10 cellular contexts compared by ENCODE assay signal in the genomic region with DNA sequence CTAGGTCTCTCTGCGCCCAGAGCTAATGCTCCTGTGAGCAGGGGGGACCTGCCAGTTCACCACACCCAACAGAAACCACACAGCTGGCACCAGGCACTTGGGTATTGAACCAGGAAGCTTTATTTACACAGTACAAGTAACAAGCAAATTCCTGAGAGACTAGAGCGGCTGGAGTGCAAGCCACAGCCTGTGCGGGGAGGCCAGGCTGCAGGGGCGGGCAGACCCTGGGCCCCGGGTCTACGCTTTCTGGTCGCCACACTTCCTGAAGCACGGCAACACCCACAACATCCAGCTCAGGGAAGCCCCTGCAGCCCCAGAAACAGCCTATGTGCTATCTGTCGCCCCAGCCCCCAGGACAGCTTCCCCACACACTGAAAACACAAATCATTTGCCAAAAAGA.
DNase-seq lines count a peak whose midpoint lies in the region; ATAC-seq, FAIRE-seq and TF ChIP-seq lines count a peak whose summit lies in the region.
"Had no signal": no experiment of that assay in that cellular context is flagged by ENCODE, and none has a peak within 500 bp of the region (broad histone marks: within the 10 kb centered on the region; RNA-seq: fewer than 3 reads in every experiment).

No MANE protein-coding gene starts in this region.

- H4K20me1 ChIP-seq in MM.1S (ENCODE audit: insufficient read depth, low read length): no peaks in the 10 kb centered on the region

- peaks cover 15% of the 10 kb centered on the region for H3K4me1 Mint-ChIP-seq in neural crest cell

- H3K27me3 ChIP-seq in HL-60 (ENCODE audit: insufficient read depth, poor library complexity, severe bottlenecking) (no peaks in the 10 kb centered on the region), bronchial epithelial cell (ENCODE audit: control insufficient read depth, insufficient read depth, low read length) (no peaks in the 10 kb centered on the region), MM.1S (replicated peaks; ENCODE audit: insufficient read depth, low read length) (no peaks in the 10 kb centered on the region)
- H3K27me3 ChIP-seq: SJSA1 had no signal

- H3K27me3 Mint-ChIP-seq in neural crest cell (ENCODE audit: low read depth): no peaks in the 10 kb centered on the region

- TF ChIP-seq CTCF in GM12865 (IDR thresholded peaks at IDR 0.05; ENCODE audit: insufficient read depth, low read depth, low read length, missing control alignments) (no peak), HL-60 (IDR thresholded peaks at IDR 0.05; ENCODE audit: insufficient read depth, low read length) (no peak), bronchial epithelial cell (IDR thresholded peaks at IDR 0.05; ENCODE audit: insufficient read depth, low read length, severe bottlenecking) (no peak), neural crest cell (conservative IDR thresholded peaks at IDR 0.05) (no peak), MM.1S (IDR thresholded peaks at IDR 0.05; ENCODE audit: low read length) (no peak)

- no peak overlapping the region for H3K4me3 Mint-ChIP-seq in neural crest cell

- no peaks in the 10 kb centered on the region for H3K9me3 ChIP-seq in MM.1S (replicated peaks; ENCODE audit: insufficient read depth, low read length)
- H3K9me3 ChIP-seq: SJSA1 had no signal

- no peaks in the 10 kb centered on the region for H3K36me3 Mint-ChIP-seq in neural crest cell (ENCODE audit: low read depth)
- H3K36me3 Mint-ChIP-seq: activated naive CD4-positive, alpha-beta T cell treated with anti-CD3 and anti-CD28 coated beads, Interleukin-2, amount 50 U/mL, for 72 hours had no signal

- H2AFZ ChIP-seq in MM.1S (ENCODE audit: low read length): no peak overlapping the region

- DNase-seq in GM12865 (ENCODE audit: low read depth) (peak; percentile 53), HL-60 (ENCODE audit: low read depth in 1 of 2, low spot score in 1 of 2) (peak in 1 of 2 experiments; percentile 19), bronchial epithelial cell (ENCODE audit: low read depth) (peak; percentile 80), neural crest cell (ENCODE audit: low read depth, low spot score) (no peak), MM.1S (no peak)
- DNase-seq in stimulated activated CD4-positive, alpha-beta T cell treated with anti-CD3 and anti-CD28 coated beads, Interleukin-4, amount 100 ng/mL, for 24 hours: no peak

- ATAC-seq in GM18520 (IDR thresholded peaks at IDR 0.05; ENCODE audit: unreplicated experiment) (no peak), HG02870 (IDR thresholded peaks at IDR 0.05; ENCODE audit: unreplicated experiment) (no peak)
- ATAC-seq: activated naive CD4-positive, alpha-beta T cell treated with anti-CD3 and anti-CD28 coated beads, Interleukin-2, amount 50 U/mL, for 72 hours had no signal

- no peaks in the 10 kb centered on the region for H3K9me3 Mint-ChIP-seq in neural crest cell
- H3K9me3 Mint-ChIP-seq: activated naive CD4-positive, alpha-beta T cell treated with anti-CD3 and anti-CD28 coated beads, Interleukin-2, amount 50 U/mL, for 72 hours had no signal

- H3K4me2 ChIP-seq in MM.1S (ENCODE audit: low read depth, low read length): no peak overlapping the region

- H3K4me1 ChIP-seq in MM.1S (ENCODE audit: low read length): no peaks in the 10 kb centered on the region
- H3K4me1 ChIP-seq: SJSA1 had no signal

- no peaks in the 10 kb centered on the region for H3F3A ChIP-seq in MM.1S (ENCODE audit: insufficient read depth, low read length)

- H3K27ac Mint-ChIP-seq in neural crest cell (ENCODE audit: unreplicated experiment): peak overlapping the region; percentile 12
- H3K27ac Mint-ChIP-seq: activated naive CD4-positive, alpha-beta T cell treated with anti-CD3 and anti-CD28 coated beads, Interleukin-2, amount 50 U/mL, for 72 hours had no signal

- peak overlapping the region; percentile 35 for H3K27ac ChIP-seq in HL-60 (replicated peaks)
- no peak overlapping the region for H3K27ac ChIP-seq in MM.1S (ENCODE audit: low read length)
- H3K27ac ChIP-seq: SJSA1 had no signal

- H3K9ac ChIP-seq in MM.1S (ENCODE audit: low read length): no peak overlapping the region

- no peak for FAIRE-seq in bronchial epithelial cell (lab: Jason Lieb, UNC)

- H3K79me2 ChIP-seq in MM.1S (ENCODE audit: low read length): peaks cover 6% of the 10 kb centered on the region; the same call in 1 of the 2 replicates

- peaks cover 11% of the 10 kb centered on the region for H3K36me3 ChIP-seq in bronchial epithelial cell (ENCODE audit: control insufficient read depth, insufficient read depth, low read length)
- H3K36me3 ChIP-seq in MM.1S (replicated peaks; ENCODE audit: insufficient read depth, low read length): no peaks in the 10 kb centered on the region
- H3K36me3 ChIP-seq: SJSA1 had no signal

- H3K9me2 ChIP-seq in MM.1S (replicated peaks; ENCODE audit: insufficient read depth, low read length): no peaks in the 10 kb centered on the region

- H3K4me3 ChIP-seq in GM12865 (ENCODE audit: low read depth, low read length): no peak overlapping the region; the same call in 1 of the 2 replicates
- no peak overlapping the region for H3K4me3 ChIP-seq in HL-60 (replicated peaks; ENCODE audit: insufficient read depth, low read length)
- no peak overlapping the region for H3K4me3 ChIP-seq in bronchial epithelial cell (ENCODE audit: low read depth, low read length)
- H3K4me3 ChIP-seq in MM.1S (ENCODE audit: low read length): no peak overlapping the region
- H3K4me3 ChIP-seq: SJSA1 had no signal

Comparison
In these comparisons a context has a peak if more than half of its experiments do, and no peak if none do; other contexts are left out.
1. DNase-seq: peak in GM12865 (single experiment) and bronchial epithelial cell (single experiment); none in neural crest cell (single experiment), MM.1S (single experiment) and stimulated activated CD4-positive, alpha-beta T cell treated with anti-CD3 and anti-CD28 coated beads, Interleukin-4, amount 100 ng/mL, for 24 hours (single experiment).